Comparison of ENCODE assay signal across 8 cellular contexts in the genomic region with DNA sequence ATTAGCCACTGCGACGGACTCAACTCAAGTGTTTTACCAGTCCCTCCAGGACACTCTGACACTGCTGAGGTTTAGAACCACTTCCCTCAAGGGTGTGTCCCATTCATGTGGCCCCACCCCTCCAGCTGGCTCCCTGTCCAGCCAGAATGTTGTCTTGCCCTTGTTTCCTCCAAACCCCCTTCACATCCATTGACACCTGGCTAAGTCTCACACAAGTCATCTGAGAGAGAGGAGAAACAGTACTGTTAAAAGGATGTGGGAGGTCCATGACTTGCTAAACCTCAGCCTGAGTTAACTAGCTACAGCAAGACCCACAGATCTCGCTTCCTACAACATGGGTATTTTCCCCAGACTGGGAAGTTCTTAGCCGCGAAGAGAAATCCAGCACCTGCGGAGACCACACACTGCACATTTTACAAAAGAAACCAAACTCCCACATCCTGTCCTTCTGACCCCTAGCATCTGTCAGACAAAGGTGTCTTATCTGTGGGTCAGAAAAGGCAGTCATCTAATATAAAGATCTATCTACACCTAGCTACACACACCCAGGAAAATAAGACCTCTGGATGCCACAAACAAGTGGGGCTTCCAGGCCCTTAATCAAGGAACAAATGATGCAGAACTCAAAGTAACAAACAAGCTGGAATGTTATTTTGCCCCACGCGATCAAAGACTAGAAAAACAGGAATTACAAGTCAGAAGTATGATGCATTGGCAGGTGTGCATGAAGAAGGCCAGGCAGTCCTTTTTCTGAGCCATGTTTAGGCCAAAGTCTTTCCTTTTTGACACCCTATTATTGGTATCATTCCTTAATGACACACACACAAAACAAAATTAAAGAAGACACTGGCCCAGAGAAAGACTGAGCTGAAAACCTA. TPM values are rescaled to one million over a fixed set of nuclear protein-coding genes. Genes with fewer than 3 reads are reported as not detected.
A peak's percentile ranks its signal among the peaks of the same experiment; 100 is the strongest.
DNase-seq lines count a peak whose midpoint lies in the region; ATAC-seq, FAIRE-seq and TF ChIP-seq lines count a peak whose summit lies in the region.

No MANE protein-coding gene starts in this region.

- H3K4me3 Mint-ChIP-seq in GM23338 = no peak overlapping the region
- peak overlapping the region; percentile 19 for H3K4me3 Mint-ChIP-seq in activated CD8-positive, alpha-beta T cell treated with anti-CD3 and anti-CD28 coated beads, Interleukin-2, amount 10 ng/mL, durations not matched to agents 7 days and 5 days

- no peaks in the 10 kb centered on the region for H3K36me3 Mint-ChIP-seq in GM23338 (ENCODE audit: low read depth)
- peaks cover 18% of the 10 kb centered on the region for H3K36me3 Mint-ChIP-seq in activated CD8-positive, alpha-beta T cell treated with anti-CD3 and anti-CD28 coated beads, Interleukin-2, amount 10 ng/mL, durations not matched to agents 7 days and 5 days (ENCODE audit: low read depth)

- DNase-seq in GM23338 (ENCODE audit: low spot score) (peak; percentile 31), keratinocyte (ENCODE audit: low read depth, low spot score) (no peak), vagina (ENCODE audit: extremely low spot score in 2 of 2) (no peak), middle frontal gyrus (ENCODE audit: extremely low spot score, low spot score) (no peak), left lobe of liver (ENCODE audit: low spot score) (no peak)
- DNase-seq in activated CD8-positive, alpha-beta T cell treated with anti-CD3 and anti-CD28 coated beads, Interleukin-2, amount 10 ng/mL, durations not matched to agents 7 days and 5 days = peak; percentile 59

- H3K4me1 ChIP-seq in GM23338 (ENCODE audit: insufficient read depth) (peaks cover 16% of the 10 kb centered on the region), keratinocyte (ENCODE audit: control insufficient read depth, extremely low read depth, insufficient read depth, low read length) (peaks cover 86% of the 10 kb centered on the region), vagina (peaks cover 34% of the 10 kb centered on the region)

- peak; percentile 60 for FAIRE-seq in keratinocyte (lab: Jason Lieb, UNC)

- CTCF ChIA-PET in activated CD8-positive, alpha-beta T cell treated with anti-CD3 and anti-CD28 coated beads, Interleukin-2, amount 10 ng/mL, durations not matched to agents 7 days and 5 days (lab: Charles Lee) = interaction anchor here (0.8 to 3.6 kb wide), 14 partner anchors 13 to 154 kb away, joined by 3 to 27 read pairs (median 4); a partner anchor contains a TSS

- peaks cover 7% of the 10 kb centered on the region for H3K27me3 Mint-ChIP-seq in GM23338 (ENCODE audit: insufficient read depth, low read depth, poor library complexity)
- H3K27me3 Mint-ChIP-seq in activated CD8-positive, alpha-beta T cell treated with anti-CD3 and anti-CD28 coated beads, Interleukin-2, amount 10 ng/mL, durations not matched to agents 7 days and 5 days (ENCODE audit: low read depth) = no peaks in the 10 kb centered on the region

- H3K79me2 ChIP-seq in GM23338 (replicated peaks; ENCODE audit: insufficient read depth) (peaks cover 82% of the 10 kb centered on the region), keratinocyte (ENCODE audit: control insufficient read depth, insufficient read depth, low read length) (peaks cover 89% of the 10 kb centered on the region)

- no peaks in the 10 kb centered on the region for H3K9me3 Mint-ChIP-seq in GM23338
- no peaks in the 10 kb centered on the region for H3K9me3 Mint-ChIP-seq in activated CD8-positive, alpha-beta T cell treated with anti-CD3 and anti-CD28 coated beads, Interleukin-2, amount 10 ng/mL, durations not matched to agents 7 days and 5 days (ENCODE audit: insufficient read depth)

- H3K9me2 ChIP-seq in GM23338 (ENCODE audit: insufficient read depth) = 0 out of 2 replicates have a peak, but pooled peaks cover 6% of the 10 kb centered on the region

- H3K9me3 ChIP-seq in KOPT-K1 (ENCODE audit: insufficient read depth, low read length, poor library complexity, severe bottlenecking) (no peaks in the 10 kb centered on the region), keratinocyte (ENCODE audit: control insufficient read depth, low read depth, low read length) (no peaks in the 10 kb centered on the region), vagina (no peaks in the 10 kb centered on the region)

- no peak overlapping the region; the same call in 1 of the 2 replicates for H3K4me3 ChIP-seq in GM23338
- H3K4me3 ChIP-seq in keratinocyte (ENCODE audit: control insufficient read depth in 2 of 3, extremely low read depth in 1 of 3, insufficient read depth in 2 of 3, low read depth in 1 of 3, low read length in 3 of 3) = peak overlapping the region in 2 of 3 experiments; percentile 3 to 29
- no peak overlapping the region for H3K4me3 ChIP-seq in vagina

- POLR2A ChIA-PET in activated CD8-positive, alpha-beta T cell treated with anti-CD3 and anti-CD28 coated beads, Interleukin-2, amount 10 ng/mL, durations not matched to agents 7 days and 5 days (lab: Charles Lee) = interaction anchor here (0.9 to 5.0 kb wide), 4 partner anchors 14 to 145 kb away, joined by 3 to 34 read pairs (median 3); a partner anchor contains a TSS

- H3K27me3 ChIP-seq in GM23338 (ENCODE audit: insufficient read depth) (no peaks in the 10 kb centered on the region), keratinocyte (ENCODE audit: control insufficient read depth, extremely low read depth, insufficient read depth, low read length) (no peaks in the 10 kb centered on the region), vagina (no peaks in the 10 kb centered on the region)

- no peaks in the 10 kb centered on the region for H3K36me3 ChIP-seq in GM23338 (ENCODE audit: insufficient read depth)
- H3K36me3 ChIP-seq in KOPT-K1 (ENCODE audit: insufficient read depth, low read length) = no peaks in the 10 kb centered on the region
- no peaks in the 10 kb centered on the region for H3K36me3 ChIP-seq in keratinocyte (ENCODE audit: control insufficient read depth in 2 of 2, extremely low read depth in 1 of 2, insufficient read depth in 2 of 2, low read length in 2 of 2)
- no peaks in the 10 kb centered on the region for H3K36me3 ChIP-seq in vagina

- H3F3A ChIP-seq in GM23338 (replicated peaks; ENCODE audit: low read depth) = no peaks in the 10 kb centered on the region

- TF ChIP-seq POLR2A in vagina (IDR thresholded peaks at IDR 0.05) = no peak

- no peak overlapping the region for H2AFZ ChIP-seq in GM23338
- H2AFZ ChIP-seq in keratinocyte (ENCODE audit: control insufficient read depth, low read length) = no peak overlapping the region

- peak overlapping the region; percentile 65; the same call in 1 of the 2 replicates for H3K4me2 ChIP-seq in GM23338
- H3K4me2 ChIP-seq in keratinocyte (ENCODE audit: control insufficient read depth, extremely low read depth, insufficient read depth, low read depth, low read length) = peak overlapping the region; percentile 64

- dilution Hi-C loops in keratinocyte (cut with MboI; ENCODE audit: extremely low pct_ligation_motif_present, low sequenced_read_pairs) = no loop called here

- H3K4me1 Mint-ChIP-seq in GM23338 = peaks cover 30% of the 10 kb centered on the region
- peaks cover 79% of the 10 kb centered on the region for H3K4me1 Mint-ChIP-seq in activated CD8-positive, alpha-beta T cell treated with anti-CD3 and anti-CD28 coated beads, Interleukin-2, amount 10 ng/mL, durations not matched to agents 7 days and 5 days (ENCODE audit: low read depth)

- intact Hi-C loops in vagina (cut with DNase I) = no loop called here

- H3K27ac Mint-ChIP-seq in GM23338 = peak overlapping the region; percentile 52
- H3K27ac Mint-ChIP-seq in activated CD8-positive, alpha-beta T cell treated with anti-CD3 and anti-CD28 coated beads, Interleukin-2, amount 10 ng/mL, durations not matched to agents 7 days and 5 days = peak overlapping the region; percentile 82

- ATAC-seq in GM18517 (IDR thresholded peaks at IDR 0.05; ENCODE audit: unreplicated experiment) (peak; percentile 85), GM23338 (peak; percentile 39), left lobe of liver (no peak)
- ATAC-seq in activated CD8-positive, alpha-beta T cell treated with anti-CD3 and anti-CD28 coated beads, Interleukin-2, amount 10 ng/mL, durations not matched to agents 7 days and 5 days = peak; percentile 81

- H3K27ac ChIP-seq in GM23338 (ENCODE audit: low read depth) (peak overlapping the region; percentile 24), KOPT-K1 (ENCODE audit: low read depth, low read length, poor library complexity, severe bottlenecking) (peak overlapping the region; percentile 8), keratinocyte (ENCODE audit: control insufficient read depth, insufficient read depth, low read length) (peak overlapping the region; percentile 89), vagina (peak overlapping the region; percentile 5)

- TF ChIP-seq CTCF in GM23338 (conservative IDR thresholded peaks at IDR 0.05; ENCODE audit: low read depth in 2 of 2) = no peak
- no peak for TF ChIP-seq CTCF in keratinocyte (optimal IDR thresholded peaks at IDR 0.05 in 1 of 3, IDR thresholded peaks at IDR 0.05 in 1 of 3, conservative IDR thresholded peaks at IDR 0.05 in 1 of 3; ENCODE audit: extremely low read depth in 1 of 3, insufficient read depth in 2 of 3, low read length in 3 of 3)
- no peak for TF ChIP-seq CTCF in vagina (IDR thresholded peaks at IDR 0.05)

- H3K9ac ChIP-seq in keratinocyte (ENCODE audit: control insufficient read depth, extremely low read depth, insufficient read depth, low read length) = peak overlapping the region; percentile 55

- H4K20me1 ChIP-seq in GM23338 (replicated peaks; ENCODE audit: insufficient read depth) = no peaks in the 10 kb centered on the region; the same call in 1 of the 2 replicates
- H4K20me1 ChIP-seq in keratinocyte (ENCODE audit: control insufficient read depth, extremely low read depth, insufficient read depth, low read length) = peaks cover 8% of the 10 kb centered on the region

- peaks cover 2% of the 10 kb centered on the region for H3K9me1 ChIP-seq in keratinocyte (ENCODE audit: control insufficient read depth, extremely low read depth, insufficient read depth, low read length)

RNA-seq across cellular contexts. Expression of a gene that starts 13.9 kb away (rescaled TPM):
- total RNA-seq in GM23338 (2014; rRNA removed; shearing (Covaris generic)) = 13.4 and 15.7 TPM in 2 replicates
- 7.2 and 9.3 TPM in 2 replicates for polyA plus RNA-seq in GM23338 (2016; fragmentation: Nextera tagmentation; extraction: Ambion mirVana)
- total RNA-seq in activated CD8-positive, alpha-beta T cell treated with anti-CD3 and anti-CD28 coated beads, Interleukin-2, amount 10 ng/mL, durations not matched to agents 7 days and 5 days = 10 to 100 TPM; 73.0 to 83.0 TPM
- 18.3 to 36.3 TPM (median 34.0 TPM) in 3 replicates for polyA plus RNA-seq in keratinocyte
- 57.0 TPM for polyA plus RNA-seq in keratinocyte (2011; ENCODE audit: low read depth)
- polyA plus RNA-seq in keratinocyte (2011; cell fraction: cytosol; rRNA removed) = 14.4 and 26.5 TPM in 2 replicates
- 66.2 and 74.1 TPM in 2 replicates for polyA plus RNA-seq in keratinocyte (2011; cell fraction: nucleus; rRNA removed)
- 17.2 and 26.3 TPM in 2 replicates for polyA plus RNA-seq in keratinocyte (2012; ENCODE audit: low replicate concordance)
- 18.6 to 45.3 TPM (median 25.7 TPM) in 3 replicates for polyA minus RNA-seq in keratinocyte
- 23.8 TPM for polyA minus RNA-seq in keratinocyte (2011; cell fraction: cytosol; rRNA and poly(A)+ RNA removed)
- 42.8 and 66.2 TPM in 2 replicates for polyA minus RNA-seq in keratinocyte (2011; cell fraction: nucleus; rRNA and poly(A)+ RNA removed)
- total RNA-seq in vagina = 59.2 TPM
- 0.58 TPM for total RNA-seq in left lobe of liver

Comparison
In these comparisons a context has a peak if more than half of its experiments do, and no peak if none do; other contexts are left out.
1. DNase-seq: peak in GM23338 (single experiment) and activated CD8-positive, alpha-beta T cell treated with anti-CD3 and anti-CD28 coated beads, Interleukin-2, amount 10 ng/mL, durations not matched to agents 7 days and 5 days (single experiment); none in keratinocyte (single experiment), vagina (0 of 2), middle frontal gyrus (single experiment) and left lobe of liver (single experiment).
2. H3K27ac ChIP-seq: peak in every context shown above with its lines; median percentile 89 in keratinocyte; 24 in GM23338; 8 in KOPT-K1; 5 in vagina.
3. H3K4me3 ChIP-seq: peak in keratinocyte (2 of 3); none in GM23338 (single experiment) and vagina (0 of 2).